Comparison of ENCODE assay signal across 1 cellular context in the genomic region with DNA sequence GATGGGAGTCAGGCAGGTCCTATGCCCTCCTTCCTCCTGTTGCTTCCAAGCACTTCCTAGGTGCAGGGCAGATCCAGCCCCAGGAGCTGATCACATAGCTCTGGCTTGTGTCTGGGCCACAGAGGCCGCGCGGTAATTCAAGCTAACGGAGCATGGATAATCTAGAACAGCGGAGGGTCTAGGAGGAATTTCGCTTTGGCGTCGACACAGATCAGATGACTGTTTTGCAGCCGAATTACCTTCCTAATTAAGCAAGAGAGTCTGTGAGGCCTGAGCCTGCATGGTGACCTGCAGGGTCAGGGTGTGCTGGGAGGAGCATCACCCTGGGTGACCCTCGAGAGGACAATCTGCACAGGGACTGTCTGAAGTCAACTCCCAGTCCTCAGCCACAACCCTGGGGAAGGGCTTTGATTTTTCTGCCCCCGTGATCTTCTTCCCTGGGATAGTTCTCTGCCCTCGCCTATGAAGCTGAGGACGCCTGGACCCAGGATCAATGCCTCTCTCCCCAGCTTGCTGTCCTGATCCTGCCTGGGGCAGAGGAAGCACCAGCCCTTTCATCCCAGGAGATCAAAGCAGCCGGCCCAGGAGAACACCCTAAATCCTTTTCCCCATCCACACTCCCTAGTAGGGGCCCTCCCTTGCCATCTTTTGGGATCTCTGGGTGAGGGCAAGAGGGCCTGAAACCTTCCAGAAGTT.
TF ChIP-seq lines count a peak whose summit lies in the region.

No MANE protein-coding gene starts in this region.

TF ChIP-seq in HepG2, 621 proteins besides CTCF, POLR2A, EP300 and RAD21:
- TF ChIP-seq BORCS8-MEF2B (CRISPR knock-in tag; IDR thresholded peaks at IDR 0.05): peak; percentile 58
- TF ChIP-seq, protein P1, sequence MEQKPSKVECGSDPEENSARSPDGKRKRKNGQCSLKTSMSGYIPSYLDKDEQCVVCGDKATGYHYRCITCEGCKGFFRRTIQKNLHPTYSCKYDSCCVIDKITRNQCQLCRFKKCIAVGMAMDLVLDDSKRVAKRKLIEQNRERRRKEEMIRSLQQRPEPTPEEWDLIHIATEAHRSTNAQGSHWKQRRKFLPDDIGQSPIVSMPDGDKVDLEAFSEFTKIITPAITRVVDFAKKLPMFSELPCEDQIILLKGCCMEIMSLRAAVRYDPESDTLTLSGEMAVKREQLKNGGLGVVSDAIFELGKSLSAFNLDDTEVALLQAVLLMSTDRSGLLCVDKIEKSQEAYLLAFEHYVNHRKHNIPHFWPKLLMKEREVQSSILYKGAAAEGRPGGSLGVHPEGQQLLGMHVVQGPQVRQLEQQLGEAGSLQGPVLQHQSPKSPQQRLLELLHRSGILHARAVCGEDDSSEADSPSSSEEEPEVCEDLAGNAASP (CRISPR knock-in tag; IDR thresholded peaks at IDR 0.05; ENCODE audit: borderline replicate concordance): peak; percentile 60; the same call in 1 of the 2 replicates
- TF ChIP-seq PHF21A (CRISPR knock-in tag; IDR thresholded peaks at IDR 0.05): peak; percentile 63; the same call in 1 of the 2 replicates
- peak; percentile 25; the same call in 1 of the 2 replicates for TF ChIP-seq RXRB (CRISPR knock-in tag; IDR thresholded peaks at IDR 0.05; ENCODE audit: borderline replicate concordance)
- TF ChIP-seq, protein P2, sequence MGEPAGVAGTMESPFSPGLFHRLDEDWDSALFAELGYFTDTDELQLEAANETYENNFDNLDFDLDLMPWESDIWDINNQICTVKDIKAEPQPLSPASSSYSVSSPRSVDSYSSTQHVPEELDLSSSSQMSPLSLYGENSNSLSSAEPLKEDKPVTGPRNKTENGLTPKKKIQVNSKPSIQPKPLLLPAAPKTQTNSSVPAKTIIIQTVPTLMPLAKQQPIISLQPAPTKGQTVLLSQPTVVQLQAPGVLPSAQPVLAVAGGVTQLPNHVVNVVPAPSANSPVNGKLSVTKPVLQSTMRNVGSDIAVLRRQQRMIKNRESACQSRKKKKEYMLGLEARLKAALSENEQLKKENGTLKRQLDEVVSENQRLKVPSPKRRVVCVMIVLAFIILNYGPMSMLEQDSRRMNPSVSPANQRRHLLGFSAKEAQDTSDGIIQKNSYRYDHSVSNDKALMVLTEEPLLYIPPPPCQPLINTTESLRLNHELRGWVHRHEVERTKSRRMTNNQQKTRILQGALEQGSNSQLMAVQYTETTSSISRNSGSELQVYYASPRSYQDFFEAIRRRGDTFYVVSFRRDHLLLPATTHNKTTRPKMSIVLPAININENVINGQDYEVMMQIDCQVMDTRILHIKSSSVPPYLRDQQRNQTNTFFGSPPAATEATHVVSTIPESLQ (CRISPR knock-in tag; conservative IDR thresholded peaks at IDR 0.05): no peak
- no peak for TF ChIP-seq PPARG (CRISPR knock-in tag; conservative IDR thresholded peaks at IDR 0.05)
- 0 out of 2 replicates have a peak, but pooled peaks have one; percentile 55 for TF ChIP-seq GFI1 (CRISPR knock-in tag; IDR thresholded peaks at IDR 0.05; ENCODE audit: borderline replicate concordance)
- TF ChIP-seq HOXA3 (CRISPR knock-in tag; IDR thresholded peaks at IDR 0.05): 0 out of 2 replicates have a peak, but pooled peaks have one; percentile 13
- peak; percentile 66 for TF ChIP-seq TCF7 (IDR thresholded peaks at IDR 0.05; ENCODE audit: low read depth)
- TF ChIP-seq, protein P3, sequence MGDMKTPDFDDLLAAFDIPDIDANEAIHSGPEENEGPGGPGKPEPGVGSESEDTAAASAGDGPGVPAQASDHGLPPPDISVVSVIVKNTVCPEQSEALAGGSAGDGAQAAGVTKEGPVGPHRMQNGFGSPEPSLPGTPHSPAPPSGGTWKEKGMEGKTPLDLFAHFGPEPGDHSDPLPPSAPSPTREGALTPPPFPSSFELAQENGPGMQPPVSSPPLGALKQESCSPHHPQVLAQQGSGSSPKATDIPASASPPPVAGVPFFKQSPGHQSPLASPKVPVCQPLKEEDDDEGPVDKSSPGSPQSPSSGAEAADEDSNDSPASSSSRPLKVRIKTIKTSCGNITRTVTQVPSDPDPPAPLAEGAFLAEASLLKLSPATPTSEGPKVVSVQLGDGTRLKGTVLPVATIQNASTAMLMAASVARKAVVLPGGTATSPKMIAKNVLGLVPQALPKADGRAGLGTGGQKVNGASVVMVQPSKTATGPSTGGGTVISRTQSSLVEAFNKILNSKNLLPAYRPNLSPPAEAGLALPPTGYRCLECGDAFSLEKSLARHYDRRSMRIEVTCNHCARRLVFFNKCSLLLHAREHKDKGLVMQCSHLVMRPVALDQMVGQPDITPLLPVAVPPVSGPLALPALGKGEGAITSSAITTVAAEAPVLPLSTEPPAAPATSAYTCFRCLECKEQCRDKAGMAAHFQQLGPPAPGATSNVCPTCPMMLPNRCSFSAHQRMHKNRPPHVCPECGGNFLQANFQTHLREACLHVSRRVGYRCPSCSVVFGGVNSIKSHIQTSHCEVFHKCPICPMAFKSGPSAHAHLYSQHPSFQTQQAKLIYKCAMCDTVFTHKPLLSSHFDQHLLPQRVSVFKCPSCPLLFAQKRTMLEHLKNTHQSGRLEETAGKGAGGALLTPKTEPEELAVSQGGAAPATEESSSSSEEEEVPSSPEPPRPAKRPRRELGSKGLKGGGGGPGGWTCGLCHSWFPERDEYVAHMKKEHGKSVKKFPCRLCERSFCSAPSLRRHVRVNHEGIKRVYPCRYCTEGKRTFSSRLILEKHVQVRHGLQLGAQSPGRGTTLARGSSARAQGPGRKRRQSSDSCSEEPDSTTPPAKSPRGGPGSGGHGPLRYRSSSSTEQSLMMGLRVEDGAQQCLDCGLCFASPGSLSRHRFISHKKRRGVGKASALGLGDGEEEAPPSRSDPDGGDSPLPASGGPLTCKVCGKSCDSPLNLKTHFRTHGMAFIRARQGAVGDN (CRISPR knock-in tag; IDR thresholded peaks at IDR 0.05): peak; percentile 43
- TF ChIP-seq ZNF773 (CRISPR knock-in tag; IDR thresholded peaks at IDR 0.05; ENCODE audit: borderline replicate concordance): no peak
- TF ChIP-seq LCORL (IDR thresholded peaks at IDR 0.05): no peak
- peak; percentile 64 for TF ChIP-seq LCORL (CRISPR knock-in tag; IDR thresholded peaks at IDR 0.05)
- TF ChIP-seq, protein P4, sequence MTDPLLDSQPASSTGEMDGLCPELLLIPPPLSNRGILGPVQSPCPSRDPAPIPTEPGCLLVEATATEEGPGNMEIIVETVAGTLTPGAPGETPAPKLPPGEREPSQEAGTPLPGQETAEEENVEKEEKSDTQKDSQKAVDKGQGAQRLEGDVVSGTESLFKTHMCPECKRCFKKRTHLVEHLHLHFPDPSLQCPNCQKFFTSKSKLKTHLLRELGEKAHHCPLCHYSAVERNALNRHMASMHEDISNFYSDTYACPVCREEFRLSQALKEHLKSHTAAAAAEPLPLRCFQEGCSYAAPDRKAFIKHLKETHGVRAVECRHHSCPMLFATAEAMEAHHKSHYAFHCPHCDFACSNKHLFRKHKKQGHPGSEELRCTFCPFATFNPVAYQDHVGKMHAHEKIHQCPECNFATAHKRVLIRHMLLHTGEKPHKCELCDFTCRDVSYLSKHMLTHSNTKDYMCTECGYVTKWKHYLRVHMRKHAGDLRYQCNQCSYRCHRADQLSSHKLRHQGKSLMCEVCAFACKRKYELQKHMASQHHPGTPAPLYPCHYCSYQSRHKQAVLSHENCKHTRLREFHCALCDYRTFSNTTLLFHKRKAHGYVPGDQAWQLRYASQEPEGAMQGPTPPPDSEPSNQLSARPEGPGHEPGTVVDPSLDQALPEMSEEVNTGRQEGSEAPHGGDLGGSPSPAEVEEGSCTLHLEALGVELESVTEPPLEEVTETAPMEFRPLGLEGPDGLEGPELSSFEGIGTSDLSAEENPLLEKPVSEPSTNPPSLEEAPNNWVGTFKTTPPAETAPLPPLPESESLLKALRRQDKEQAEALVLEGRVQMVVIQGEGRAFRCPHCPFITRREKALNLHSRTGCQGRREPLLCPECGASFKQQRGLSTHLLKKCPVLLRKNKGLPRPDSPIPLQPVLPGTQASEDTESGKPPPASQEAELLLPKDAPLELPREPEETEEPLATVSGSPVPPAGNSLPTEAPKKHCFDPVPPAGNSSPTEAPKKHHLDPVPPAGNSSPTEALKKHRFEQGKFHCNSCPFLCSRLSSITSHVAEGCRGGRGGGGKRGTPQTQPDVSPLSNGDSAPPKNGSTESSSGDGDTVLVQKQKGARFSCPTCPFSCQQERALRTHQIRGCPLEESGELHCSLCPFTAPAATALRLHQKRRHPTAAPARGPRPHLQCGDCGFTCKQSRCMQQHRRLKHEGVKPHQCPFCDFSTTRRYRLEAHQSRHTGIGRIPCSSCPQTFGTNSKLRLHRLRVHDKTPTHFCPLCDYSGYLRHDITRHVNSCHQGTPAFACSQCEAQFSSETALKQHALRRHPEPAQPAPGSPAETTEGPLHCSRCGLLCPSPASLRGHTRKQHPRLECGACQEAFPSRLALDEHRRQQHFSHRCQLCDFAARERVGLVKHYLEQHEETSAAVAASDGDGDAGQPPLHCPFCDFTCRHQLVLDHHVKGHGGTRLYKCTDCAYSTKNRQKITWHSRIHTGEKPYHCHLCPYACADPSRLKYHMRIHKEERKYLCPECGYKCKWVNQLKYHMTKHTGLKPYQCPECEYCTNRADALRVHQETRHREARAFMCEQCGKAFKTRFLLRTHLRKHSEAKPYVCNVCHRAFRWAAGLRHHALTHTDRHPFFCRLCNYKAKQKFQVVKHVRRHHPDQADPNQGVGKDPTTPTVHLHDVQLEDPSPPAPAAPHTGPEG (CRISPR knock-in tag; IDR thresholded peaks at IDR 0.05): 0 out of 2 replicates have a peak, but pooled peaks have one; percentile 28
- TF ChIP-seq GABPA (IDR thresholded peaks at IDR 0.05; ENCODE audit: low read depth, low read length): no peak
- no peak for TF ChIP-seq GABPA (CRISPR knock-in tag; IDR thresholded peaks at IDR 0.05; ENCODE audit: low read depth)
- TF ChIP-seq, protein P5, sequence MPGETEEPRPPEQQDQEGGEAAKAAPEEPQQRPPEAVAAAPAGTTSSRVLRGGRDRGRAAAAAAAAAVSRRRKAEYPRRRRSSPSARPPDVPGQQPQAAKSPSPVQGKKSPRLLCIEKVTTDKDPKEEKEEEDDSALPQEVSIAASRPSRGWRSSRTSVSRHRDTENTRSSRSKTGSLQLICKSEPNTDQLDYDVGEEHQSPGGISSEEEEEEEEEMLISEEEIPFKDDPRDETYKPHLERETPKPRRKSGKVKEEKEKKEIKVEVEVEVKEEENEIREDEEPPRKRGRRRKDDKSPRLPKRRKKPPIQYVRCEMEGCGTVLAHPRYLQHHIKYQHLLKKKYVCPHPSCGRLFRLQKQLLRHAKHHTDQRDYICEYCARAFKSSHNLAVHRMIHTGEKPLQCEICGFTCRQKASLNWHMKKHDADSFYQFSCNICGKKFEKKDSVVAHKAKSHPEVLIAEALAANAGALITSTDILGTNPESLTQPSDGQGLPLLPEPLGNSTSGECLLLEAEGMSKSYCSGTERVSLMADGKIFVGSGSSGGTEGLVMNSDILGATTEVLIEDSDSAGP (CRISPR knock-in tag; IDR thresholded peaks at IDR 0.05; ENCODE audit: borderline replicate concordance): peak; percentile 28; the same call in 1 of the 2 replicates
- TF ChIP-seq NR2F6 (IDR thresholded peaks at IDR 0.05): no peak; the same call in 1 of the 2 replicates
- TF ChIP-seq NR2F6 (CRISPR knock-in tag; IDR thresholded peaks at IDR 0.05): peak; percentile 42; the same call in 1 of the 2 replicates
- TF ChIP-seq ZNF713 (CRISPR knock-in tag; IDR thresholded peaks at IDR 0.05): 0 out of 2 replicates have a peak, but pooled peaks have one; percentile 77
